In the genomic region with DNA sequence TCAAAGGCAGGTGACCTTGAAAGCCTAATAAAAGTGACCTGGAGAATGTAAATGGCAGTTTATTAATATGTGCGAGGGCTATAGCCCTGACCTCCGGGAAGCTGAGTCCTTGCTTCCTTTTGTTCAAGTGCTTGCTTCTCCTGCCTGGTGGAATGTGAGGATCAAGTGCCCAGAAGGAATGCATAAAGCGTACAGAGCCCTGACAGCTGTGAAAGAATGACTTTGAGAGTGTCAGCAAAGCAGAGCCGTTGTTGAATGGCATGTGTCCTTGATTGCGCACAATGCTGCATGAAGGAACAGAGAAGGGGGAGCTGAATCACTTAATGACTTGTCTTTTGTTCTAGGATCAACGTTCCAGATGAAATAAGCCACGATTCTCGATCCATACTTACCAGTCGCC, we compare ENCODE assay signal across 23 cellular contexts.
"Had no signal": no experiment of that assay in that cellular context is flagged by ENCODE, and none has a peak within 500 bp of the region (broad histone marks: within the 10 kb centered on the region; RNA-seq: fewer than 3 reads in every experiment).

No MANE protein-coding gene starts in this region.

- H3K9me3 Mint-ChIP-seq: activated B cell treated with CpG ODN at 0.5 μM for 24 hours; activated CD8-positive, alpha-beta T cell treated with anti-CD3 and anti-CD28 coated beads for 36 hours; activated T-cell treated with anti-CD3 and anti-CD28 coated beads, Interleukin-2, amount 50 U/mL, for 4 hours; central memory CD8-positive, alpha-beta T cell; natural killer cell had no signal

- H3K27ac Mint-ChIP-seq: activated B cell treated with CpG ODN at 0.5 μM for 24 hours; activated CD8-positive, alpha-beta T cell treated with anti-CD3 and anti-CD28 coated beads for 36 hours; natural killer cell had no signal

- H3K27me3 Mint-ChIP-seq: activated CD8-positive, alpha-beta T cell treated with anti-CD3 and anti-CD28 coated beads for 36 hours; central memory CD8-positive, alpha-beta T cell had no signal

- H3K27ac ChIP-seq: esophagus squamous epithelium, psoas muscle, sigmoid colon, stomach, thoracic aorta, vagina had no signal

- H3K9me3 ChIP-seq: esophagus squamous epithelium, mucosa of descending colon, psoas muscle, sigmoid colon, stomach, thoracic aorta, vagina had no signal

- H3K4me1 Mint-ChIP-seq: central memory CD8-positive, alpha-beta T cell; natural killer cell had no signal

- DNase-seq: activated B cell treated with CpG ODN at 0.5 μM for 24 hours; activated CD4-positive, alpha-beta T cell treated with anti-CD3 and anti-CD28 coated beads for 48 hours; activated CD8-positive, alpha-beta T cell treated with anti-CD3 and anti-CD28 coated beads for 36 hours; activated effector memory CD4-positive, alpha-beta T cell treated with Interleukin-2 at 50 U/mL for 16 hours; activated naive CD4-positive, alpha-beta T cell treated with anti-CD3 and anti-CD28 coated beads, Interleukin-2, amount 50 U/mL, for 16 hours; activated T-cell treated with anti-CD3 and anti-CD28 coated beads, Interleukin-2, amount 50 U/mL, for 4 hours; cortex of kidney; effector CD4-positive, alpha-beta T cell; esophagus squamous epithelium; glutamatergic neuron; hypothalamus; mammary epithelial cell; mucosa of descending colon; natural killer cell; psoas muscle; sigmoid colon; stimulated activated CD4-positive, alpha-beta T cell treated with anti-CD3 and anti-CD28 coated beads, Interleukin-12 subunit alpha, Interleukin-12 subunit beta, amount 100 ng/mL, for 4 hours; stimulated activated CD4-positive, alpha-beta T cell treated with anti-CD3 and anti-CD28 coated beads, Interleukin-2, amount 100 ng/mL, for 24 hours; stomach; T-helper 2 cell had no signal

- ATAC-seq: activated CD8-positive, alpha-beta T cell treated with anti-CD3 and anti-CD28 coated beads for 36 hours; activated T-cell treated with anti-CD3 and anti-CD28 coated beads, Interleukin-2, amount 50 U/mL, for 4 hours; mucosa of descending colon; natural killer cell; psoas muscle had no signal

- H3K27me3 ChIP-seq: esophagus squamous epithelium, sigmoid colon, stomach, vagina had no signal

- H3K4me1 ChIP-seq: esophagus squamous epithelium, psoas muscle, sigmoid colon, stomach, vagina had no signal

- H3K36me3 ChIP-seq: esophagus squamous epithelium, sigmoid colon, stomach, thoracic aorta, vagina had no signal

- H3K4me3 Mint-ChIP-seq: activated B cell treated with CpG ODN at 0.5 μM for 24 hours; activated CD8-positive, alpha-beta T cell treated with anti-CD3 and anti-CD28 coated beads for 36 hours; activated T-cell treated with anti-CD3 and anti-CD28 coated beads, Interleukin-2, amount 50 U/mL, for 4 hours; central memory CD8-positive, alpha-beta T cell; natural killer cell had no signal

- H3K4me3 ChIP-seq: esophagus squamous epithelium, mucosa of descending colon, psoas muscle, sigmoid colon, stomach, thoracic aorta, vagina had no signal

- H3K36me3 Mint-ChIP-seq: natural killer cell had no signal
